8 cellular contexts compared by ENCODE assay signal in genomic region chr15:68729789-68730201, GRCh38.
DNase-seq lines count a peak whose midpoint lies in the region; ATAC-seq and TF ChIP-seq lines count a peak whose summit lies in the region.

No MANE protein-coding gene starts in this region.

- no peaks in the 10 kb centered on the region for H3K9me3 ChIP-seq in gastroesophageal sphincter

- no peaks in the 10 kb centered on the region for H3K36me3 Mint-ChIP-seq in nephron (ENCODE audit: low read depth)
- H3K36me3 Mint-ChIP-seq in effector memory CD8-positive, alpha-beta T cell (ENCODE audit: insufficient read depth): no peaks in the 10 kb centered on the region

- no peak overlapping the region for H3K4me3 Mint-ChIP-seq in nephron
- no peak overlapping the region for H3K4me3 Mint-ChIP-seq in effector memory CD8-positive, alpha-beta T cell

- peak overlapping the region in 2 of 3 experiments; percentile 59 to 74 for H3K27ac Mint-ChIP-seq in nephron
- H3K27ac Mint-ChIP-seq in effector memory CD8-positive, alpha-beta T cell: no peak overlapping the region

- TF ChIP-seq CTCF in gastroesophageal sphincter (IDR thresholded peaks at IDR 0.05): no peak
- TF ChIP-seq CTCF in nephron (IDR thresholded peaks at IDR 0.05; ENCODE audit: unreplicated experiment in 3 of 3): no peak

- no peaks in the 10 kb centered on the region for H3K27me3 Mint-ChIP-seq in nephron (ENCODE audit: low read depth)
- peaks cover 0 to 10% of the 10 kb centered on the region in 2 donors for H3K27me3 Mint-ChIP-seq in effector memory CD8-positive, alpha-beta T cell

- peak overlapping the region in 3 of 4 donors; percentile 28 to 71 (median 70) for H3K27ac ChIP-seq in gastroesophageal sphincter

- peaks cover 0 to 32% (median 16%) of the 10 kb centered on the region in 3 donors for H3K4me1 ChIP-seq in gastroesophageal sphincter

- no peaks in the 10 kb centered on the region for H3K9me3 Mint-ChIP-seq in nephron
- H3K9me3 Mint-ChIP-seq in effector memory CD8-positive, alpha-beta T cell: no peaks in the 10 kb centered on the region

- ATAC-seq in gastroesophageal sphincter (peak; percentile 76), HG02852 (IDR thresholded peaks at IDR 0.05; ENCODE audit: unreplicated experiment) (no peak), GM18861 (IDR thresholded peaks at IDR 0.05; ENCODE audit: unreplicated experiment) (no peak)
- no peak for ATAC-seq in effector memory CD8-positive, alpha-beta T cell (replicated peaks)

- TF ChIP-seq POLR2A in gastroesophageal sphincter (IDR thresholded peaks at IDR 0.05): no peak

- no peak for TF ChIP-seq EP300 in gastroesophageal sphincter (IDR thresholded peaks at IDR 0.05)

- peak; percentile 23 for DNase-seq in Ammon's horn (ENCODE audit: low spot score)
- peak in 33 of 58 donors; percentile 10 to 63 (median 30) for DNase-seq in anterior cingulate cortex (lab: John Stamatoyannopoulos, UW)
- DNase-seq in effector memory CD8-positive, alpha-beta T cell: no peak
- DNase-seq in D341Med (ENCODE audit: low spot score): no peak

- no peak overlapping the region for H3K4me3 ChIP-seq in gastroesophageal sphincter

- no peaks in the 10 kb centered on the region for H3K27me3 ChIP-seq in gastroesophageal sphincter

- WGBS in gastroesophageal sphincter (ENCODE audit: low coverage in 1 of 2), 2 donors: 40% methylated on average over 1 of the region's 7 CpGs; no CpG with 5 or more reads in 1 of the 2 donors

- H3K4me1 Mint-ChIP-seq in nephron: peaks cover 15% of the 10 kb centered on the region
- H3K4me1 Mint-ChIP-seq in effector memory CD8-positive, alpha-beta T cell (ENCODE audit: low read depth in 2 of 2): peaks cover 0 to 4% of the 10 kb centered on the region in 2 donors

- no peaks in the 10 kb centered on the region for H3K36me3 ChIP-seq in gastroesophageal sphincter

Comparison
In these comparisons a context has a peak if more than half of its experiments do, and no peak if none do; other contexts are left out.
1. DNase-seq: peak in Ammon's horn (single experiment) and anterior cingulate cortex (33 of 58); none in effector memory CD8-positive, alpha-beta T cell (0 of 3) and D341Med (single experiment).
2. H3K27ac Mint-ChIP-seq: peak in nephron (2 of 3); none in effector memory CD8-positive, alpha-beta T cell (0 of 2).